In the genomic region with DNA sequence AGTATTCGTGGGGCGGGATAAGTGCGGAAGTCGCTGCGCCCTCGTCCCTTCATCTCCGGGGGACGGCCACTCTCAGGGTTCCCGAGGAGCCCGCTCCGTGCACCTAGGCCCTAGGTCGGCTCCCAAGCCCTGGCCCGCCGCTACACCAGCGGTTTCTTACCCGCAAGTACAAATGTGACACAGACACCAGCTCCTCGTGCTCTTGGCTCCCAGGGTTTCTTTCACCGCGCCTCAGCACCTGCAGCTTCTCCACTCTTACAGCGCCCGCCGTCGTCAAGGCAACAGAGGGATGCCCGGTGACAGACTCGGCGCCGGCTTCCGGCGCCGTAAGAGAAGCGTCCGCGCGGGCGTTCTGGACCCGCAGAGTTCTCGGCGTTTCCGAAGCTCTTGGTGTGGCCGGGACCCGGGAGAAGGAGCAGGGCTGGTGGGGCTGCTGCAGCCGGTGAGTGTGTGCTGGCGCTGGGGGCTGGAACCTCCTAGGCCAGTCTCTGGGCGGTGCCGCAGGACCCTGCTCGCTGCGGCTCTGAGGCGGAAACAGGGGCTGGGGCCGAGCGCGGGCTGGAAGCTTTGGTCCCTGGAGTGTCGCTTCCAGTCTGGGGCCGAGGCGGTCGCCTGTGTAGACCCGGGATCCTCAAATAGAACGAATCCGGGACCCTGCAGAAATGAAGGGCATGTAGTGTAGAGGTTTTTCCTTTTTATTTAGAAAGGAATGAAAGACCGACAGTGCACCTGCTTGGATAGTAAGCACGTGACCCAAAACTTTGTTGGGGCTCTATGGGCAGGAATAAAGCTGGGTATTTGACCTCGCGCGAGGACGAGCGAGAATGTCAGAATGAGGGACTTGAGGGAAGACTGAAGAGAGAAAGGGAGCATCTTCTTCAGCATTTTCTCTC, we compare ENCODE assay signal across 8 cellular contexts.
DNase-seq lines count a peak whose midpoint lies in the region; ATAC-seq lines count a peak whose summit lies in the region.

No MANE protein-coding gene starts in this region.

- DNase-seq in DMS 273 treated with DMSO at 0.1 percent for 48 hours (lab: John Stamatoyannopoulos, UW) (peak; percentile 13), NCI-H1417 (lab: John Stamatoyannopoulos, UW) (peak; percentile 71 to 96 (median 94)), epidermal melanocyte (ENCODE audit: insufficient read length, low spot score) (no peak)
- DNase-seq in activated CD4-positive, alpha-beta T cell treated with anti-CD3 and anti-CD28 coated beads, Interleukin-2, amount 10 ng/mL, durations not matched to agents 7 days and 5 days, result peak; percentile 79
- peak in 2 of 3 experiments; percentile 0 to 1 for DNase-seq in effector memory CD8-positive, alpha-beta T cell
- peak; percentile 31 to 50 for DNase-seq in stimulated activated CD8-positive, alpha-beta memory T cell treated with anti-CD3 and anti-CD28 coated beads, Interleukin-7, amount 100 ng/mL, for 48 hours (ENCODE audit: extremely low read depth in 1 of 2, low read depth in 1 of 2)

- H3K4me3 Mint-ChIP-seq in activated CD4-positive, alpha-beta T cell treated with anti-CD3 and anti-CD28 coated beads, Interleukin-2, amount 10 ng/mL, durations not matched to agents 7 days and 5 days, result peak overlapping the region; percentile 77
- H3K4me3 Mint-ChIP-seq in effector memory CD8-positive, alpha-beta T cell, result peak overlapping the region; percentile 75 to 77

- H3K4me3 ChIP-seq in mononuclear cell (ENCODE audit: low read length), result peak overlapping the region; percentile 7

- ATAC-seq in GM21723 (IDR thresholded peaks at IDR 0.05; ENCODE audit: unreplicated experiment), result peak; percentile 96
- ATAC-seq in effector memory CD8-positive, alpha-beta T cell (replicated peaks), result peak; percentile 55

- no peaks in the 10 kb centered on the region for H3K36me3 Mint-ChIP-seq in activated CD4-positive, alpha-beta T cell treated with anti-CD3 and anti-CD28 coated beads, Interleukin-2, amount 10 ng/mL, durations not matched to agents 7 days and 5 days (ENCODE audit: low read depth)
- no peaks in the 10 kb centered on the region for H3K36me3 Mint-ChIP-seq in effector memory CD8-positive, alpha-beta T cell (ENCODE audit: insufficient read depth)

- CTCF ChIA-PET in activated CD4-positive, alpha-beta T cell treated with anti-CD3 and anti-CD28 coated beads, Interleukin-2, amount 10 ng/mL, durations not matched to agents 7 days and 5 days (lab: Charles Lee), result no interaction called here

- H3K9me3 ChIP-seq in mononuclear cell (ENCODE audit: low read depth, low read length), result no peaks in the 10 kb centered on the region

- H3K4me1 ChIP-seq in mononuclear cell (ENCODE audit: insufficient read depth, low read length), result no peaks in the 10 kb centered on the region

- POLR2A ChIA-PET in activated CD4-positive, alpha-beta T cell treated with anti-CD3 and anti-CD28 coated beads, Interleukin-2, amount 10 ng/mL, durations not matched to agents 7 days and 5 days (lab: Charles Lee), result no interaction called here

- H3K4me1 Mint-ChIP-seq in activated CD4-positive, alpha-beta T cell treated with anti-CD3 and anti-CD28 coated beads, Interleukin-2, amount 10 ng/mL, durations not matched to agents 7 days and 5 days, result peaks cover 13% of the 10 kb centered on the region
- H3K4me1 Mint-ChIP-seq in effector memory CD8-positive, alpha-beta T cell (ENCODE audit: low read depth in 2 of 2), result peaks cover 9 to 10% of the 10 kb centered on the region in 2 donors

- H3K27me3 Mint-ChIP-seq in activated CD4-positive, alpha-beta T cell treated with anti-CD3 and anti-CD28 coated beads, Interleukin-2, amount 10 ng/mL, durations not matched to agents 7 days and 5 days, result peaks cover 38% of the 10 kb centered on the region
- H3K27me3 Mint-ChIP-seq in effector memory CD8-positive, alpha-beta T cell, result peaks cover 69 to 89% of the 10 kb centered on the region in 2 donors

- peaks cover 42% of the 10 kb centered on the region for H3K27me3 ChIP-seq in mononuclear cell (ENCODE audit: insufficient read depth, low read length)

- no peaks in the 10 kb centered on the region for H3K9me3 Mint-ChIP-seq in activated CD4-positive, alpha-beta T cell treated with anti-CD3 and anti-CD28 coated beads, Interleukin-2, amount 10 ng/mL, durations not matched to agents 7 days and 5 days
- H3K9me3 Mint-ChIP-seq in effector memory CD8-positive, alpha-beta T cell, result peaks cover 0 to 2% of the 10 kb centered on the region in 2 donors

- no peak overlapping the region for H3K27ac Mint-ChIP-seq in activated CD4-positive, alpha-beta T cell treated with anti-CD3 and anti-CD28 coated beads, Interleukin-2, amount 10 ng/mL, durations not matched to agents 7 days and 5 days
- no peak overlapping the region for H3K27ac Mint-ChIP-seq in effector memory CD8-positive, alpha-beta T cell
